Comparison of ENCODE assay signal across 10 cellular contexts in genomic region chr1:30523055-30524020, GRCh38.
DNase-seq lines count a peak whose midpoint lies in the region; ATAC-seq, FAIRE-seq and TF ChIP-seq lines count a peak whose summit lies in the region.
"Had no signal": no experiment of that assay in that cellular context is flagged by ENCODE, and none has a peak within 500 bp of the region (broad histone marks: within the 10 kb centered on the region; RNA-seq: fewer than 3 reads in every experiment).

No MANE protein-coding gene starts in this region.

- 0 out of 2 replicates have a peak overlapping the region, but pooled peaks have one; percentile 17 for H2BK12ac ChIP-seq in H1 (ENCODE audit: low read depth, low read length)

- H4K20me1 ChIP-seq in H1 (replicated peaks in 1 of 2; ENCODE audit: control insufficient read depth in 1 of 2, insufficient read depth in 2 of 2, low read length in 2 of 2) = no peaks in the 10 kb centered on the region

- peaks cover 0 to 8% (median 0%) of the 10 kb centered on the region in 4 experiments; a peak in 2 of 7 replicates for H3K4me1 ChIP-seq in H1 (replicated peaks in 1 of 4; ENCODE audit: control insufficient read depth in 3 of 4, insufficient read depth in 4 of 4, low read length in 3 of 4)
- H3K4me1 ChIP-seq in lung (ENCODE audit: control insufficient read depth in 2 of 2, insufficient read depth in 2 of 2, low read length in 2 of 2) = peaks cover 2 to 7% of the 10 kb centered on the region in 2 donors
- H3K4me1 ChIP-seq: pancreas had no signal

- H4K91ac ChIP-seq in H1 (replicated peaks; ENCODE audit: insufficient read length, low read length) = no peak overlapping the region

- no peaks in the 10 kb centered on the region; the same call in 1 of the 2 replicates for H3K23me2 ChIP-seq in H1 (ENCODE audit: low read depth, low read length)

- WGBS in H1 (ENCODE audit: extremely low coverage in 1 of 2, insufficient coverage in 1 of 2, insufficient read length in 1 of 2, insufficient replicate concordance in 2 of 2, low coverage in 1 of 2, low lambda C conversion rate in 2 of 2, missing lambda C conversion rate in 1 of 2), 2 experiments = 64% methylated on average over 5 of the region's 5 CpGs; no CpG with 5 or more reads in 1 of the 2 experiments
- 61 to 63% methylated on average over 5 of the region's 5 CpGs for WGBS in lung, 2 donors

- no peak overlapping the region for H2BK120ac ChIP-seq in H1 (replicated peaks; ENCODE audit: low read depth, low read length)

- no peak overlapping the region for H3K14ac ChIP-seq in H1 (ENCODE audit: insufficient read length)

- CTCF ChIA-PET in H1 (lab: Charles Lee; ENCODE audit: partially characterized antibody) = interaction anchor here (0.8 kb wide), 3 partner anchors 10 to 170 kb away, joined by 3 to 4 read pairs (median 3); no protein-coding TSS in a partner anchor

- H3K36me3 ChIP-seq in H1 (ENCODE audit: control insufficient read depth in 2 of 4, insufficient read depth in 4 of 4, low read length in 3 of 4) (no peaks in the 10 kb centered on the region), lung (ENCODE audit: control insufficient read depth in 2 of 2, insufficient read depth in 2 of 2, low read length in 2 of 2) (no peaks in the 10 kb centered on the region)
- H3K36me3 ChIP-seq: pancreas had no signal

- no peaks in the 10 kb centered on the region for H3K9me3 ChIP-seq in H1 (ENCODE audit: insufficient read depth in 2 of 2, low read depth in 1 of 2, low read length in 1 of 2)
- no peaks in the 10 kb centered on the region for H3K9me3 ChIP-seq in lung (ENCODE audit: control insufficient read depth in 2 of 2, insufficient read depth in 1 of 2, low read length in 1 of 2)
- H3K9me3 ChIP-seq: pancreas had no signal

- TF ChIP-seq CTCF in H1 (IDR thresholded peaks at IDR 0.05; ENCODE audit: control extremely low read depth in 1 of 3, insufficient read depth in 1 of 3, low read depth in 1 of 3, low read length in 3 of 3) (no peak), lung (IDR thresholded peaks at IDR 0.05; ENCODE audit: control extremely low read depth, extremely low read depth) (no peak), GM10266 (IDR thresholded peaks at IDR 0.05; ENCODE audit: control insufficient read depth, insufficient read depth, low read depth, missing control alignments) (no peak)

- H3K4me3 ChIP-seq in H1 (ENCODE audit: extremely low read depth in 1 of 4, insufficient read depth in 2 of 4, low read depth in 3 of 4, low read length in 4 of 4) = no peak overlapping the region
- no peak overlapping the region for H3K4me3 ChIP-seq in lung
- H3K4me3 ChIP-seq: pancreas had no signal

- no peak overlapping the region for H2BK5ac ChIP-seq in H1 (ENCODE audit: low read depth, low read length)

- no peak overlapping the region for H2BK15ac ChIP-seq in H1 (ENCODE audit: low read length)

- no peak for TF ChIP-seq POLR2A in H1 (IDR thresholded peaks at IDR 0.05; ENCODE audit: control extremely low read depth in 1 of 2, low read depth in 2 of 2, low read length in 2 of 2)

- no peak overlapping the region for H3K18ac ChIP-seq in H1 (ENCODE audit: extremely low read depth, low read length)

- H4K8ac ChIP-seq in H1 (ENCODE audit: extremely low read depth, insufficient read depth, low read length) = no peak overlapping the region

- H3K79me1 ChIP-seq in H1 (ENCODE audit: low read depth, low read length) = no peaks in the 10 kb centered on the region

- H4K5ac ChIP-seq in H1 (ENCODE audit: insufficient read length, low read depth, low read length) = no peak overlapping the region

- no peak overlapping the region for H3K4ac ChIP-seq in H1 (replicated peaks; ENCODE audit: insufficient read length, low read depth, low read length)

- H3K27me3 ChIP-seq in H1 (replicated peaks in 1 of 4; ENCODE audit: control insufficient read depth in 3 of 4, extremely low read depth in 1 of 4, insufficient read depth in 3 of 4, low read length in 3 of 4) = no peaks in the 10 kb centered on the region
- H3K27me3 ChIP-seq in lung (ENCODE audit: control insufficient read depth, insufficient read depth) = peaks cover 7% of the 10 kb centered on the region
- H3K27me3 ChIP-seq: pancreas had no signal

- no peak overlapping the region for H3K56ac ChIP-seq in H1 (replicated peaks; ENCODE audit: insufficient read length, low read depth, low read length)

- TF ChIP-seq RAD21 in H1 (IDR thresholded peaks at IDR 0.05 in 1 of 2, conservative IDR thresholded peaks at IDR 0.05 in 1 of 2; ENCODE audit: low read depth in 2 of 2, low read length in 2 of 2) = no peak

- peak; percentile 48 for DNase-seq in AG08396 (ENCODE audit: low spot score)
- peak; percentile 95 for DNase-seq in M059J (ENCODE audit: low read depth)
- DNase-seq in H1 (ENCODE audit: low read depth in 1 of 2, low spot score in 2 of 2) = peak in 1 of 2 experiments; percentile 2
- DNase-seq in lung (ENCODE audit: low spot score) = no peak
- no peak for DNase-seq in GM10266 (ENCODE audit: extremely low spot score)

- H3K4me2 ChIP-seq in H1 (ENCODE audit: insufficient read depth in 1 of 2, low read depth in 2 of 2, low read length in 2 of 2) = no peak overlapping the region

- H3K9ac ChIP-seq in H1 (replicated peaks in 1 of 4; ENCODE audit: extremely low read depth in 1 of 4, low read depth in 3 of 4, low read length in 3 of 4) = no peak overlapping the region

- no peak overlapping the region for H2AFZ ChIP-seq in H1 (ENCODE audit: low read length)

- H3K27ac ChIP-seq in H1 (ENCODE audit: low read depth, low read length) = no peak overlapping the region
- peak overlapping the region in 1 of 2 donors; percentile 82 for H3K27ac ChIP-seq in lung (ENCODE audit: low read depth in 1 of 2, low read length in 1 of 2)
- H3K27ac ChIP-seq: pancreas, VCaP had no signal

- POLR2A ChIA-PET in H1 (lab: Charles Lee; ENCODE audit: partially characterized antibody) = no interaction called here

- no peak overlapping the region for H2BK20ac ChIP-seq in H1 (ENCODE audit: low read length)

- no peak overlapping the region for H3K23ac ChIP-seq in H1 (ENCODE audit: insufficient read length)

- no peaks in the 10 kb centered on the region for H3K79me2 ChIP-seq in H1 (ENCODE audit: control insufficient read depth in 1 of 2, insufficient read depth in 2 of 2, low read length in 2 of 2)

- H2AK5ac ChIP-seq in H1 (ENCODE audit: low read depth, low read length) = no peak overlapping the region; the same call in 1 of the 2 replicates

- no peak for FAIRE-seq in H1 (lab: Jason Lieb, UNC)
- FAIRE-seq: pancreas had no signal

- no peak for TF ChIP-seq EP300 in H1 (IDR thresholded peaks at IDR 0.05; ENCODE audit: borderline replicate concordance in 1 of 2, low read depth in 2 of 2, low read length in 2 of 2)

- ATAC-seq in lung (ENCODE audit: insufficient read depth, low FRiP score) = peak; percentile 49
- no peak for ATAC-seq in HG02938 (IDR thresholded peaks at IDR 0.05; ENCODE audit: unreplicated experiment)
- ATAC-seq in HG02642 (IDR thresholded peaks at IDR 0.05; ENCODE audit: poor library complexity, unreplicated experiment) = no peak
- no peak for ATAC-seq in HG02588 (IDR thresholded peaks at IDR 0.05; ENCODE audit: unreplicated experiment)

TF ChIP-seq in H1, 55 proteins besides CTCF, POLR2A, EP300 and RAD21:
- TF ChIP-seq SAP30 (IDR thresholded peaks at IDR 0.05; ENCODE audit: insufficient read depth, insufficient replicate concordance, low read length) (no peak), ASH2L (IDR thresholded peaks at IDR 0.05; ENCODE audit: low read length) (no peak), POLR2AphosphoS5 (IDR thresholded peaks at IDR 0.05; ENCODE audit: low read depth, low read length) (no peak)

Comparison
In these comparisons a context has a peak if more than half of its experiments do, and no peak if none do; other contexts are left out.
1. DNase-seq: peak in AG08396 (single experiment) and M059J (single experiment); none in lung (single experiment) and GM10266 (single experiment).